ENCODE assay signal across 17 cellular contexts in genomic region chr6:34490390-34491090, GRCh38. TPM values are rescaled to one million over a fixed set of nuclear protein-coding genes. Genes with fewer than 3 reads are reported as not detected.
DNase-seq lines count a peak whose midpoint lies in the region; ATAC-seq and TF ChIP-seq lines count a peak whose summit lies in the region.
"Had no signal": no experiment of that assay in that cellular context is flagged by ENCODE, and none has a peak within 500 bp of the region (broad histone marks: within the 10 kb centered on the region; RNA-seq: fewer than 3 reads in every experiment).

No MANE protein-coding gene starts in this region.

- H3K4me3 ChIP-seq in HUES64 (ENCODE audit: low read length) (no peak overlapping the region), RWPE2 (ENCODE audit: severe bottlenecking) (no peak overlapping the region), spleen (no peak overlapping the region)
- H3K4me3 ChIP-seq: adrenal gland; BLaER1 treated with 17β-estradiol and CSF1 and Interleukin-3, amounts not matched to agents 10 nM and 100 nM; thoracic aorta had no signal

- H3K36me3 ChIP-seq in HUES64 (ENCODE audit: insufficient read depth, low read length) (no peaks in the 10 kb centered on the region), RWPE2 (ENCODE audit: low read depth) (no peaks in the 10 kb centered on the region), spleen (no peaks in the 10 kb centered on the region)
- H3K36me3 ChIP-seq: adrenal gland; BLaER1 treated with 17β-estradiol and CSF1 and Interleukin-3, amounts not matched to agents 10 nM and 100 nM; thoracic aorta had no signal

- peaks cover 7% of the 10 kb centered on the region; the same call in 1 of the 2 replicates for H3K4me1 ChIP-seq in HUES64 (ENCODE audit: insufficient read depth, low read length)
- H3K4me1 ChIP-seq in RWPE2 (ENCODE audit: insufficient read depth, poor library complexity, severe bottlenecking) = no peaks in the 10 kb centered on the region
- H3K4me1 ChIP-seq in spleen = peaks cover 0 to 3% (median 0%) of the 10 kb centered on the region in 6 donors
- H3K4me1 ChIP-seq: foreskin keratinocyte had no signal

- intact Hi-C loops in spleen (cut with DNase I; ENCODE audit: low total_unique reads) = no loop called here

- WGBS in HUES64 = 81% methylated on average over 20 of the region's 20 CpGs
- 72 to 83% (median 76%) methylated on average over 20 of the region's 20 CpGs for WGBS in spleen, 5 donors

- no peaks in the 10 kb centered on the region for H3K9me3 ChIP-seq in HUES64 (ENCODE audit: insufficient read depth, low read depth, low read length)
- no peaks in the 10 kb centered on the region for H3K9me3 ChIP-seq in RWPE2 (ENCODE audit: severe bottlenecking)
- H3K9me3 ChIP-seq in spleen = no peaks in the 10 kb centered on the region
- H3K9me3 ChIP-seq: adrenal gland; BLaER1 treated with 17β-estradiol and CSF1 and Interleukin-3, amounts not matched to agents 10 nM and 100 nM; thoracic aorta had no signal

- H3K9ac ChIP-seq in HUES64 (ENCODE audit: low read depth, low read length) = peak overlapping the region; percentile 14; the same call in 1 of the 2 replicates
- H3K9ac ChIP-seq: BLaER1 treated with 17β-estradiol and CSF1 and Interleukin-3, amounts not matched to agents 10 nM and 100 nM had no signal

- no peaks in the 10 kb centered on the region for H3K27me3 ChIP-seq in HUES64 (ENCODE audit: insufficient read depth, low read length)
- no peaks in the 10 kb centered on the region for H3K27me3 ChIP-seq in RWPE2 (ENCODE audit: insufficient read depth, poor library complexity, severe bottlenecking)
- H3K27me3 ChIP-seq in spleen (replicated peaks in 1 of 7) = no peaks in the 10 kb centered on the region
- H3K27me3 ChIP-seq: adrenal gland; BLaER1 treated with 17β-estradiol and CSF1 and Interleukin-3, amounts not matched to agents 10 nM and 100 nM; foreskin keratinocyte had no signal

- TF ChIP-seq CTCF in RWPE2 (IDR thresholded peaks at IDR 0.05; ENCODE audit: poor library complexity, severe bottlenecking) = no peak
- no peak for TF ChIP-seq CTCF in spleen (IDR thresholded peaks at IDR 0.05 in 8 of 11, conservative IDR thresholded peaks at IDR 0.05 in 3 of 11)

- ATAC-seq in RWPE2 (ENCODE audit: low read depth) = no peak
- no peak for ATAC-seq in HG03521 (IDR thresholded peaks at IDR 0.05; ENCODE audit: unreplicated experiment)
- ATAC-seq: naive thymus-derived CD4-positive, alpha-beta T cell had no signal

- no peak overlapping the region for H3K27ac ChIP-seq in HUES64 (ENCODE audit: low read depth, low read length)
- H3K27ac ChIP-seq in RWPE2 (ENCODE audit: poor library complexity, severe bottlenecking) = no peak overlapping the region
- H3K27ac ChIP-seq in spleen = no peak overlapping the region
- H3K27ac ChIP-seq: adrenal gland; BLaER1 treated with 17β-estradiol and CSF1 and Interleukin-3, amounts not matched to agents 10 nM and 100 nM; foreskin keratinocyte; thoracic aorta had no signal

- TF ChIP-seq POLR2A in spleen (IDR thresholded peaks at IDR 0.05) = no peak

- DNase-seq in RWPE2 (ENCODE audit: low spot score) = peak; percentile 42
- DNase-seq in left kidney (ENCODE audit: low read depth, low spot score) = peak; percentile 38
- DNase-seq in spleen = peak; percentile 25
- DNase-seq in AML-193 (lab: John Stamatoyannopoulos, UW) = no peak
- no peak for DNase-seq in COR-L47 (lab: John Stamatoyannopoulos, UW)
- DNase-seq: activated CD4-positive, alpha-beta memory T cell treated with anti-CD3 and anti-CD28 coated beads, Interleukin-2, amount 10 ng/mL, durations not matched to agents 7 days and 5 days; left ventricle myocardium superior; naive thymus-derived CD4-positive, alpha-beta T cell; NCI-H1105 treated with DMSO at 0.1 percent for 48 hours had no signal

RNA-seq across cellular contexts. Expression of gene PACSIN1, which starts 24.7 kb away (rescaled TPM):
- 3.8 TPM for polyA plus RNA-seq in HUES64 (2013, experiment 1 of 2)
- polyA plus RNA-seq in HUES64 (2013, experiment 2 of 2) = 3.9 TPM
- total RNA-seq in spleen = 1 to 10 TPM in 6 of 7 donors, under 1 TPM in 1; 0.66 to 1.9 (median 1.3) TPM
- 1 to 10 TPM in 1 of 3 donors, under 1 TPM in 2; 0.67 to 2.8 (median 0.86) TPM for polyA plus RNA-seq in spleen
- total RNA-seq: Daoy, pulmonary artery endothelial cell had no signal

Comparison
In these comparisons a context has a peak if more than half of its experiments do, and no peak if none do; other contexts are left out.
1. DNase-seq: peak in RWPE2 (single experiment), left kidney (single experiment) and spleen (single experiment); none in AML-193 (0 of 2) and COR-L47 (single experiment).